ENCODE assay signal across 1 cellular context in genomic region chr11:35089724-35090505, GRCh38.
TF ChIP-seq lines count a peak whose summit lies in the region.

No MANE protein-coding gene starts in this region.

TF ChIP-seq in GM12878, 131 proteins besides CTCF, POLR2A, EP300 and RAD21 (continued from another document and continues in another):
- TF ChIP-seq WRNIP1 (IDR thresholded peaks at IDR 0.05; ENCODE audit: borderline replicate concordance, low read depth, low read length) (no peak), BRCA1 (IDR thresholded peaks at IDR 0.05; ENCODE audit: low read depth, low read length) (no peak), SKIL (IDR thresholded peaks at IDR 0.05; ENCODE audit: low read depth, poor library complexity, severe bottlenecking) (peak; percentile 85), MXI1 (IDR thresholded peaks at IDR 0.05; ENCODE audit: low read depth, low read length) (no peak), ZNF592 (IDR thresholded peaks at IDR 0.05) (no peak), NR2C1 (IDR thresholded peaks at IDR 0.05) (no peak), POLR2AphosphoS2 (IDR thresholded peaks at IDR 0.05; ENCODE audit: low read depth, low read length) (no peak), MEF2B (IDR thresholded peaks at IDR 0.05; ENCODE audit: partially characterized antibody, poor library complexity, severe bottlenecking) (peak; percentile 85), SP1 (IDR thresholded peaks at IDR 0.05; ENCODE audit: low read depth, low read length) (peak; percentile 20), CBFB (IDR thresholded peaks at IDR 0.05; ENCODE audit: low read depth) (0 out of 2 replicates have a peak, but pooled peaks have one; percentile 31), MLLT1 (IDR thresholded peaks at IDR 0.05) (peak; percentile 71; the same call in 1 of the 2 replicates), RELB (IDR thresholded peaks at IDR 0.05; ENCODE audit: low read depth) (no peak), MYB (IDR thresholded peaks at IDR 0.05; ENCODE audit: borderline replicate concordance, low read depth, low read length) (no peak), EZH2 (IDR thresholded peaks at IDR 0.05; ENCODE audit: borderline replicate concordance, control insufficient read depth, low read depth, low read length) (no peak), CREB1 (IDR thresholded peaks at IDR 0.05; ENCODE audit: low read depth) (no peak), PML (IDR thresholded peaks at IDR 0.05; ENCODE audit: low read length) (no peak; the same call in 1 of the 2 replicates), STAT3 (IDR thresholded peaks at IDR 0.05; ENCODE audit: low read depth, low read length) (no peak), CEBPB (IDR thresholded peaks at IDR 0.05; ENCODE audit: borderline replicate concordance in 1 of 2, low read depth in 2 of 2, low read length in 2 of 2) (no peak; a peak in 1 of 4 replicates), CHD1 (IDR thresholded peaks at IDR 0.05; ENCODE audit: low read depth, low read length) (no peak), SMC3 (IDR thresholded peaks at IDR 0.05; ENCODE audit: borderline replicate concordance, low read length) (no peak), HDGF (IDR thresholded peaks at IDR 0.05) (no peak), NKRF (conservative IDR thresholded peaks at IDR 0.05) (no peak), CHD4 (IDR thresholded peaks at IDR 0.05) (no peak), SUZ12 (IDR thresholded peaks at IDR 0.05; ENCODE audit: unreplicated experiment) (no peak), RB1 (IDR thresholded peaks at IDR 0.05; ENCODE audit: borderline replicate concordance) (no peak), RBBP5 (conservative IDR thresholded peaks at IDR 0.05) (no peak), SMAD5 (IDR thresholded peaks at IDR 0.05; ENCODE audit: low read depth) (no peak), ZBTB40 (IDR thresholded peaks at IDR 0.05; ENCODE audit: borderline replicate concordance) (no peak), PKNOX1 (IDR thresholded peaks at IDR 0.05) (peak; percentile 60), MYC (IDR thresholded peaks at IDR 0.05; ENCODE audit: insufficient read depth, insufficient read length, insufficient replicate concordance, low read length, severe bottlenecking) (no peak), SMARCA5 (IDR thresholded peaks at IDR 0.05) (no peak), MTA3 (IDR thresholded peaks at IDR 0.05; ENCODE audit: borderline replicate concordance, low read length) (peak; percentile 50; the same call in 1 of the 2 replicates), IRF5 (IDR thresholded peaks at IDR 0.05; ENCODE audit: borderline replicate concordance) (no peak), ETV6 (conservative IDR thresholded peaks at IDR 0.05 in 1 of 2, IDR thresholded peaks at IDR 0.05 in 1 of 2; ENCODE audit: borderline replicate concordance in 1 of 2, low read depth in 1 of 2) (no peak; a peak in 1 of 4 replicates), FOXM1 (IDR thresholded peaks at IDR 0.05; ENCODE audit: low read depth, low read length) (no peak), YBX1 (IDR thresholded peaks at IDR 0.05) (no peak), EGR1 (IDR thresholded peaks at IDR 0.05; ENCODE audit: borderline replicate concordance in 1 of 2, low read depth in 2 of 2, low read length in 2 of 2) (no peak), FOXK2 (IDR thresholded peaks at IDR 0.05) (no peak), JUNB (IDR thresholded peaks at IDR 0.05) (peak; percentile 32; the same call in 1 of the 2 replicates), USF1 (IDR thresholded peaks at IDR 0.05; ENCODE audit: borderline replicate concordance, extremely low read length, insufficient read depth, low read depth, low read length) (no peak), ZNF24 (IDR thresholded peaks at IDR 0.05) (no peak), ZSCAN29 (IDR thresholded peaks at IDR 0.05) (no peak), SREBF2 (IDR thresholded peaks at IDR 0.05; ENCODE audit: low read length) (no peak), SREBF1 (IDR thresholded peaks at IDR 0.05; ENCODE audit: low read length) (no peak), NFYA (IDR thresholded peaks at IDR 0.05; ENCODE audit: borderline replicate concordance, low read depth, low read length) (no peak), NR2C2 (IDR thresholded peaks at IDR 0.05; ENCODE audit: borderline replicate concordance, control insufficient read depth, insufficient read length, low read depth) (no peak), HDAC2 (IDR thresholded peaks at IDR 0.05) (no peak), ZNF622 (IDR thresholded peaks at IDR 0.05) (no peak), RCOR1 (conservative IDR thresholded peaks at IDR 0.05; ENCODE audit: low read depth, low read length) (no peak)
